In genomic region chr7:1544178-1544895, GRCh38 we compare ENCODE assay signal across 14 cellular contexts. TPM values are rescaled to one million over a fixed set of nuclear protein-coding genes. Genes with fewer than 3 reads are reported as not detected.
DNase-seq lines count a peak whose midpoint lies in the region; ATAC-seq, FAIRE-seq and TF ChIP-seq lines count a peak whose summit lies in the region.
"Had no signal": no experiment of that assay in that cellular context is flagged by ENCODE, and none has a peak within 500 bp of the region (broad histone marks: within the 10 kb centered on the region; RNA-seq: fewer than 3 reads in every experiment).

No MANE protein-coding gene starts in this region.

- CTCF ChIA-PET in A549 (lab: Yijun Ruan, JAX) (interaction anchor here (1.1 to 18.4 kb wide), 7 partner anchors 8 to 39 kb away, joined by 4 to 204 read pairs (median 5); partner anchors contain the start of gene TMEM184A), PC-3 (lab: Charles Lee) (no interaction called here)

- peaks cover 6% of the 10 kb centered on the region for H3K36me3 ChIP-seq in PC-3 (ENCODE audit: low read depth, low read length)
- peaks cover 3 to 6% of the 10 kb centered on the region in 2 donors for H3K36me3 ChIP-seq in kidney (ENCODE audit: control insufficient read depth in 1 of 2, insufficient read depth in 2 of 2, low read length in 2 of 2)
- H3K36me3 ChIP-seq in brain microvascular endothelial cell (replicated peaks): peaks cover 37% of the 10 kb centered on the region

- H3K9me2 ChIP-seq in PC-3 (replicated peaks; ENCODE audit: low read length): no peaks in the 10 kb centered on the region

- no peak for TF ChIP-seq EP300 in A549 (IDR thresholded peaks at IDR 0.05)

- H4K20me1 ChIP-seq in PC-3 (ENCODE audit: low read length): no peaks in the 10 kb centered on the region

- no peaks in the 10 kb centered on the region for H3F3A ChIP-seq in PC-3 (ENCODE audit: low read length, unreplicated experiment)

- 70% methylated on average over 40 of the region's 41 CpGs for WGBS in A549 (ENCODE audit: missing lambda C conversion rate)

- no peak for TF ChIP-seq CTCF in A549 (IDR thresholded peaks at IDR 0.05)
- no peak for TF ChIP-seq CTCF in PC-3 (conservative IDR thresholded peaks at IDR 0.05; ENCODE audit: low read depth, low read length)
- TF ChIP-seq CTCF in kidney (IDR thresholded peaks at IDR 0.05; ENCODE audit: borderline replicate concordance, extremely low read depth, insufficient read depth): no peak
- TF ChIP-seq CTCF in brain microvascular endothelial cell (IDR thresholded peaks at IDR 0.05; ENCODE audit: low read depth, low read length, missing control alignments): no peak

- H3K27me3 ChIP-seq in PC-3 (ENCODE audit: low read length): no peaks in the 10 kb centered on the region
- H3K27me3 ChIP-seq in brain microvascular endothelial cell (replicated peaks): no peaks in the 10 kb centered on the region
- H3K27me3 ChIP-seq: ascending aorta, gastrocnemius medialis had no signal

- no peak for FAIRE-seq in A549 (lab: Jason Lieb, UNC)
- no peak for FAIRE-seq in kidney (lab: Jason Lieb, UNC)
- FAIRE-seq: RCC 7860 had no signal

- no peak overlapping the region for H3K9ac ChIP-seq in PC-3 (ENCODE audit: low read length)
- no peak overlapping the region for H3K9ac ChIP-seq in kidney (ENCODE audit: low read length in 2 of 2)
- H3K9ac ChIP-seq: parathyroid adenoma had no signal

- TF ChIP-seq POLR2A in A549 (IDR thresholded peaks at IDR 0.05; ENCODE audit: low read length): no peak

- ATAC-seq in A549: peak; percentile 1 to 2; a peak in 3 of 6 replicates
- peak; percentile 12 for ATAC-seq in PC-3
- no peak for ATAC-seq in HG03108 (IDR thresholded peaks at IDR 0.05; ENCODE audit: unreplicated experiment)
- ATAC-seq: gastrocnemius medialis had no signal

- in situ Hi-C loops in brain microvascular endothelial cell (cut with HindIII; ENCODE audit: low pct_ligation_motif_present, low sequenced_read_pairs): no loop called here

- POLR2A ChIA-PET in A549 (lab: Yijun Ruan, JAX) (interaction anchor here (4.3 kb wide), 1 partner anchor 11 kb away, joined by 24 read pairs; the partner anchor contains the start of gene TMEM184A), PC-3 (lab: Charles Lee; ENCODE audit: unreplicated experiment) (interaction anchor here (0.6 to 1.1 kb wide), 2 partner anchors 11 to 115 kb away, joined by 5 to 8 read pairs; partner anchors contain the start of gene TMEM184A)

- H3K9me3 ChIP-seq in A549 (no peaks in the 10 kb centered on the region), PC-3 (ENCODE audit: low read length) (no peaks in the 10 kb centered on the region), kidney (ENCODE audit: control insufficient read depth in 1 of 2, low read length in 2 of 2) (no peaks in the 10 kb centered on the region)
- H3K9me3 ChIP-seq: ascending aorta, gastrocnemius medialis had no signal

- H3K79me2 ChIP-seq in PC-3 (ENCODE audit: low read length): peaks cover 7% of the 10 kb centered on the region; the same call in 1 of the 2 replicates
- H3K79me2 ChIP-seq: parathyroid adenoma had no signal

- H3K4me3 ChIP-seq in A549 (no peak overlapping the region), PC-3 (ENCODE audit: low read length) (no peak overlapping the region), kidney (ENCODE audit: low read length in 2 of 2) (no peak overlapping the region), brain microvascular endothelial cell (ENCODE audit: low read depth, low read length) (no peak overlapping the region)
- H3K4me3 ChIP-seq: ascending aorta, gastrocnemius medialis had no signal

- no peak for TF ChIP-seq RAD21 in A549 (conservative IDR thresholded peaks at IDR 0.05 in 1 of 2, IDR thresholded peaks at IDR 0.05 in 1 of 2)

- H3K27ac ChIP-seq in A549 (peak overlapping the region; percentile 97 to 98), PC-3 (ENCODE audit: low read length) (no peak overlapping the region), kidney (ENCODE audit: low read depth in 2 of 2, low read length in 2 of 2) (no peak overlapping the region), brain microvascular endothelial cell (no peak overlapping the region)
- H3K27ac ChIP-seq: ascending aorta, parathyroid adenoma had no signal

- BruUV-seq in PC-3 (replicated peaks; lab: Mats Ljungman, UMichigan): no TSS peak

- H3K4me1 ChIP-seq in A549 (peaks cover 88% of the 10 kb centered on the region), PC-3 (ENCODE audit: insufficient read depth, low read length) (no peaks in the 10 kb centered on the region), kidney (ENCODE audit: control insufficient read depth in 1 of 2, insufficient read depth in 1 of 2, low read depth in 1 of 2, low read length in 2 of 2) (peaks cover 0 to 8% of the 10 kb centered on the region in 2 donors)
- H3K4me1 ChIP-seq: parathyroid adenoma had no signal

- intact Hi-C loops in PC-3 (cut with micrococcal nuclease): no loop called here
- intact Hi-C loops in kidney (cut with DNase I): no loop called here

- DNase-seq in A549 (ENCODE audit: low read depth in 1 of 2, low spot score in 1 of 2) (peak in 1 of 2 experiments; percentile 74), PC-3 (no peak), kidney (peak; percentile 74), brain microvascular endothelial cell (no peak), SKM-1 treated with dmso at 0.1 percent for 144 hours (lab: John Stamatoyannopoulos, UW; ENCODE audit: unreplicated experiment) (no peak)
- DNase-seq: activated CD4-positive, alpha-beta T cell treated with anti-CD3 and anti-CD28 coated beads, Interleukin-2, amount 10 ng/mL, durations not matched to agents 7 days and 5 days; gastrocnemius medialis; NCI-H187; NCI-H510A treated with DMSO at 0.1 percent for 48 hours had no signal

- H3K4me2 ChIP-seq in A549 (no peak overlapping the region), PC-3 (ENCODE audit: low read length) (no peak overlapping the region)

- H2AFZ ChIP-seq in PC-3 (ENCODE audit: low read length): no peak overlapping the region
- H2AFZ ChIP-seq: parathyroid adenoma had no signal

TF ChIP-seq in A549, 52 proteins besides CTCF, POLR2A, EP300 and RAD21 (continues in another document):
- TF ChIP-seq POLR2AphosphoS2 (conservative IDR thresholded peaks at IDR 0.05; ENCODE audit: low read length) (peak; percentile 29), JUN (IDR thresholded peaks at IDR 0.05) (peak in 1 of 2 experiments; percentile 21; a peak in 1 of 5 replicates), FOSL2 (IDR thresholded peaks at IDR 0.05) (no peak), FOSL2 (CRISPR knock-in tag; IDR thresholded peaks at IDR 0.05) (peak; percentile 27), RFX5 (IDR thresholded peaks at IDR 0.05) (no peak), HOXB5 (CRISPR knock-in tag; IDR thresholded peaks at IDR 0.05) (0 out of 2 replicates have a peak, but pooled peaks have one; percentile 38), NFE2L2 (conservative IDR thresholded peaks at IDR 0.05; ENCODE audit: low read length) (no peak), TFCP2L1 (CRISPR knock-in tag; IDR thresholded peaks at IDR 0.05) (peak; percentile 65; the same call in 1 of the 2 replicates), TP53 (CRISPR knock-in tag; IDR thresholded peaks at IDR 0.05) (peak; percentile 52; the same call in 1 of the 2 replicates), EHF (CRISPR knock-in tag; IDR thresholded peaks at IDR 0.05) (no peak), HOXA7 (CRISPR knock-in tag; IDR thresholded peaks at IDR 0.05) (peak; percentile 74), MAX (IDR thresholded peaks at IDR 0.05) (peak; percentile 55; the same call in 1 of the 2 replicates), ESRRA (IDR thresholded peaks at IDR 0.05; ENCODE audit: borderline replicate concordance, low read length) (no peak)

RNA-seq across cellular contexts. Expression of gene TMEM184A, which starts 11.7 kb away (rescaled TPM):
- polyA plus RNA-seq in A549 (2011; rRNA removed) (18.4 and 22.0 TPM in 2 replicates), A549 (2017; fragmentation: RNase III; extraction: RNeasy Plus Mini Kit Qiagen cat#74134 plus additional on column Dnase treatment) (14.3 to 16.1 TPM (median 15.8 TPM) in 3 replicates), kidney (ENCODE audit: insufficient read depth, low read depth, low replicate concordance) (6.8 TPM)
- 22.6 and 32.6 TPM in 2 replicates for polyA plus RNA-seq in A549 (2012; cell fraction: cytosol; rRNA removed)
- polyA plus RNA-seq in A549 (2012; cell fraction: nucleus; rRNA removed): 86.6 and 140 TPM in 2 replicates
- 51.8 and 53.5 TPM in 2 replicates for polyA minus RNA-seq in A549 (2011; rRNA and poly(A)+ RNA removed)
- total RNA-seq in PC-3 (2014; rRNA removed) (23.1 and 31.3 TPM in 2 replicates), kidney (11.0 TPM)
- total RNA-seq: activated CD4-positive, alpha-beta T cell treated with anti-CD3 and anti-CD28 coated beads, Interleukin-2, amount 10 ng/mL, durations not matched to agents 7 days and 5 days; ascending aorta; mononuclear cell had no signal

RNA-seq across cellular contexts. Expression of gene MAFK, which starts 13.8 kb away (rescaled TPM):
- polyA plus RNA-seq in A549 (2011; rRNA removed): 61.0 and 67.9 TPM in 2 replicates
- 47.0 and 67.0 TPM in 2 replicates for polyA plus RNA-seq in A549 (2012; cell fraction: cytosol; rRNA removed)
- polyA plus RNA-seq in A549 (2012; cell fraction: nucleus; rRNA removed): 433 and 488 TPM in 2 replicates
- polyA plus RNA-seq in A549 (2017; fragmentation: RNase III; extraction: RNeasy Plus Mini Kit Qiagen cat#74134 plus additional on column Dnase treatment): 93.1 to 106 TPM (median 101 TPM) in 3 replicates
- 25.5 and 36.5 TPM in 2 replicates for polyA minus RNA-seq in A549 (2011; rRNA and poly(A)+ RNA removed)
- total RNA-seq in PC-3 (2014; rRNA removed): 61.6 and 83.3 TPM in 2 replicates
- total RNA-seq in kidney: 37.0 TPM
- polyA plus RNA-seq in kidney (ENCODE audit: insufficient read depth, low read depth, low replicate concordance): 12.9 TPM

RNA-seq across cellular contexts. Expression of gene PSMG3, which starts 25.5 kb away (rescaled TPM):
- polyA plus RNA-seq in A549 (2011; rRNA removed) (83.9 and 89.3 TPM in 2 replicates), A549 (2017; fragmentation: RNase III; extraction: RNeasy Plus Mini Kit Qiagen cat#74134 plus additional on column Dnase treatment) (75.9 to 81.0 TPM (median 78.3 TPM) in 3 replicates), kidney (ENCODE audit: insufficient read depth, low read depth, low replicate concordance) (66.6 TPM)
- 158 and 161 TPM in 2 replicates for polyA plus RNA-seq in A549 (2012; cell fraction: cytosol; rRNA removed)
- 102 and 111 TPM in 2 replicates for polyA plus RNA-seq in A549 (2012; cell fraction: nucleus; rRNA removed)
- 22.6 and 32.9 TPM in 2 replicates for polyA minus RNA-seq in A549 (2011; rRNA and poly(A)+ RNA removed)
- total RNA-seq in PC-3 (2014; rRNA removed) (133 and 171 TPM in 2 replicates), kidney (29.7 TPM)

RNA-seq across cellular contexts. Expression of gene INTS1, which starts 40.1 kb away (rescaled TPM):
- polyA plus RNA-seq in A549 (2011; rRNA removed) (14.6 and 18.4 TPM in 2 replicates), A549 (2017; fragmentation: RNase III; extraction: RNeasy Plus Mini Kit Qiagen cat#74134 plus additional on column Dnase treatment) (48.0 to 48.7 TPM (median 48.1 TPM) in 3 replicates), kidney (ENCODE audit: insufficient read depth, low read depth, low replicate concordance) (62.8 TPM)
- 50.9 and 73.0 TPM in 2 replicates for polyA plus RNA-seq in A549 (2012; cell fraction: cytosol; rRNA removed)
- 263 and 419 TPM in 2 replicates for polyA plus RNA-seq in A549 (2012; cell fraction: nucleus; rRNA removed)
- polyA minus RNA-seq in A549 (2011; rRNA and poly(A)+ RNA removed): 28.4 and 51.5 TPM in 2 replicates
- total RNA-seq in PC-3 (2014; rRNA removed) (62.9 and 92.6 TPM in 2 replicates), kidney (91.3 TPM)

Comparison
In these comparisons a context has a peak if more than half of its experiments do, and no peak if none do; other contexts are left out.
1. H3K27ac ChIP-seq: peak in A549 (2 of 2); none in PC-3 (single experiment), kidney (0 of 2) and brain microvascular endothelial cell (single experiment).